ENCODE assay signal across 16 cellular contexts in the genomic region with DNA sequence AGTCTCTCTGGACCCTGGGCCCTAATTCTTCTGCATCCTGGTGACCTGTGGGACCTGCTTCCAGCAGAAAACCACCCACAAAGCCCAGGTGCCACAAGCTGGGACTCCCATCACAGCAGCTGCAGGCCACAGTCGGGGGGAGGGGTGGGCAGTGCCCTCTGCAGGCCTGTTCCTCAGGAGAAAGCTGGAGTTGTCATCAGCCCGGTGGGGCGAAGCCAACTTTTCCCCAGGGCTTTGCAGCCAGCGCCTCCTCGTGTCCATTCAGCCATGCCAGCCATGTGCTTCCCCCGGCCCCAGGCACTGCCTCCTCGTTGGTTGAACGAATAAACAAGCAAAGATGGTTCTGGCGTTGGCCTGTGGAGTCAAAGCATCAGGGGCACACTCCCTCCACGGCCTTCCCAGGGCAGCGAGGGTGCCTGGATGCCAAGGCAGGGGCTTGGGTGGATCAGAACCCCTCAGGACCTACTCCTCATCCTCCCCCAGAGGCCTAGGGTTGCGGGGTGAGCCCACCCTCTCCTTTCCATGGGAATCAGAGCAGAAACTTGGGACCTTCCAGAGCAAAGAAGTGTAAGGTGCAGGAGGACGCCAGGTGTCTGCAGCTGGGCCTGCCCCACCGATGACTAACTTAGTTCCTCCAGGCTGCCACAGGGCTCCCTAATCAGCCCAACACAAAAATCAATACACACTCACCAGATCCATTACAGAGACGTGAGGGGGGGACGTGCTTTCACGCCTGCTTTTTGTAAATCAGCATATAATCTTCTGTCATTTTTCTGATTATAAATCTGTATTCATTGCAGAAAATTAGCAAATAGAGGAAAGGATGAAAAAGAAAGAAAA.
DNase-seq lines count a peak whose midpoint lies in the region; ATAC-seq and TF ChIP-seq lines count a peak whose summit lies in the region.
"Had no signal": no experiment of that assay in that cellular context is flagged by ENCODE, and none has a peak within 500 bp of the region (broad histone marks: within the 10 kb centered on the region; RNA-seq: fewer than 3 reads in every experiment).

No MANE protein-coding gene starts in this region.

- peaks cover 8% of the 10 kb centered on the region in 2 experiments; a peak in 3 of 4 replicates for H3K4me1 Mint-ChIP-seq in H9

- DNase-seq in Caki2 (ENCODE audit: low read depth), result peak; percentile 16
- DNase-seq in H9, result peak; percentile 88
- DNase-seq in colonic mucosa, result peak; percentile 13
- DNase-seq in neuronal stem cell (ENCODE audit: low spot score), result no peak
- DNase-seq in foreskin keratinocyte, result no peak
- DNase-seq in NCI-H1436 treated with DMSO at 0.1 percent for 48 hours (lab: John Stamatoyannopoulos, UW), result no peak
- DNase-seq: esophagus squamous epithelium, IMR-90, mesenchymal stem cell, NCI-H1417, NCI-H69 had no signal

- H3K4me2 ChIP-seq in H9 (ENCODE audit: insufficient read depth, insufficient read length, low read length) (no peak overlapping the region), neuronal stem cell (ENCODE audit: insufficient read depth, low read length, poor library complexity, severe bottlenecking) (no peak overlapping the region)

- H3T11ph ChIP-seq in H9 (ENCODE audit: low read length), result no peak overlapping the region

- no peaks in the 10 kb centered on the region for H3K4me1 ChIP-seq in H9 (ENCODE audit: insufficient read depth, low read length)
- no peaks in the 10 kb centered on the region for H3K4me1 ChIP-seq in colonic mucosa
- H3K4me1 ChIP-seq in neuronal stem cell (ENCODE audit: control insufficient read depth in 2 of 2, insufficient read depth in 1 of 2, low read depth in 1 of 2, low read length in 2 of 2), result no peaks in the 10 kb centered on the region
- H3K4me1 ChIP-seq in foreskin keratinocyte, result no peaks in the 10 kb centered on the region
- H3K4me1 ChIP-seq: esophagus squamous epithelium, prostate gland, SJSA1 had no signal

- no peak overlapping the region for H4K5ac ChIP-seq in H9 (ENCODE audit: insufficient read length, low read depth, low read length)

- H2BK15ac ChIP-seq in H9 (ENCODE audit: low read depth, low read length) (no peak overlapping the region), neuronal stem cell (ENCODE audit: low read length) (peak overlapping the region; percentile 39)

- in situ Hi-C loops in Caki2 (cut with HindIII; ENCODE audit: low pct_unique_long_range_greater_than_20kb, low sequenced_read_pairs), result no loop called here

- H3K9ac ChIP-seq in H9 (ENCODE audit: extremely low read depth, insufficient read length, low read length), result no peak overlapping the region
- no peak overlapping the region for H3K9ac ChIP-seq in colonic mucosa (ENCODE audit: low read depth in 2 of 2, low read length in 2 of 2)
- peak overlapping the region; percentile 37 for H3K9ac ChIP-seq in neuronal stem cell (ENCODE audit: low read depth, low read length, poor library complexity)

- H4K91ac ChIP-seq in H9 (ENCODE audit: insufficient read length, low read depth, low read length) (no peak overlapping the region), neuronal stem cell (ENCODE audit: low read depth, low read length, poor library complexity) (no peak overlapping the region)

- no peak overlapping the region for H3K4ac ChIP-seq in H9 (ENCODE audit: low read depth, low read length)
- peak overlapping the region; percentile 93 for H3K4ac ChIP-seq in neuronal stem cell (ENCODE audit: low read length)

- peaks cover 5 to 12% of the 10 kb centered on the region in 2 experiments; a peak in 4 of 5 replicates for H3K9me3 Mint-ChIP-seq in H9

- H3K27ac Mint-ChIP-seq in H9, result no peak overlapping the region

- no peaks in the 10 kb centered on the region for H3K36me3 Mint-ChIP-seq in H9 (ENCODE audit: insufficient read depth in 1 of 3, low read depth in 3 of 3)

- H2AK5ac ChIP-seq in H9 (ENCODE audit: insufficient read length, low read length) (no peak overlapping the region), neuronal stem cell (ENCODE audit: low read depth, low read length) (peak overlapping the region; percentile 70)

- H3K14ac ChIP-seq in H9 (ENCODE audit: insufficient read depth, low read length) (no peak overlapping the region), neuronal stem cell (ENCODE audit: low read length) (peak overlapping the region; percentile 77)

- no peak overlapping the region for H2BK120ac ChIP-seq in H9 (ENCODE audit: low read depth, low read length, poor library complexity, severe bottlenecking)
- no peak overlapping the region for H2BK120ac ChIP-seq in neuronal stem cell (ENCODE audit: low read depth, low read length)

- no peak overlapping the region for H2AFZ ChIP-seq in H9 (ENCODE audit: low read length)
- H2AFZ ChIP-seq in neuronal stem cell (ENCODE audit: low read length), result no peak overlapping the region

- H3K27me3 Mint-ChIP-seq in H9 (ENCODE audit: low read depth), result peaks cover 3% of the 10 kb centered on the region; the same call in 1 of the 2 replicates

- peak; percentile 61 for TF ChIP-seq CTCF in H9 (conservative IDR thresholded peaks at IDR 0.05)
- no peak for TF ChIP-seq CTCF in colonic mucosa (IDR thresholded peaks at IDR 0.05)
- no peak for TF ChIP-seq CTCF in foreskin keratinocyte (conservative IDR thresholded peaks at IDR 0.05)

- no peaks in the 10 kb centered on the region for H3K79me1 ChIP-seq in H9 (ENCODE audit: insufficient read depth, low read depth, low read length, poor library complexity, severe bottlenecking)
- no peaks in the 10 kb centered on the region for H3K79me1 ChIP-seq in neuronal stem cell (ENCODE audit: low read depth, low read length)

- no peaks in the 10 kb centered on the region for H4K20me1 ChIP-seq in H9 (ENCODE audit: control insufficient read depth, insufficient read depth, insufficient read length)

- no peak overlapping the region for H2BK12ac ChIP-seq in H9 (ENCODE audit: insufficient read length, low read depth, low read length)
- H2BK12ac ChIP-seq in neuronal stem cell (ENCODE audit: low read length), result no peak overlapping the region

- H3K4me3 Mint-ChIP-seq in H9, result no peak overlapping the region

- WGBS in H9 (ENCODE audit: extremely low coverage, insufficient read length, low lambda C conversion rate), result no CpG with 5 or more reads among the region's 17 CpGs
- WGBS in neuronal stem cell (ENCODE audit: extremely low coverage in 2 of 2, insufficient read length in 2 of 2, insufficient replicate concordance in 1 of 2), 2 donors, result no CpG with 5 or more reads among the region's 17 CpGs

- H3K4me3 ChIP-seq in colonic mucosa, result no peak overlapping the region
- H3K4me3 ChIP-seq in neuronal stem cell (ENCODE audit: low read length in 2 of 2), result peak overlapping the region in 1 of 2 donors; percentile 8
- H3K4me3 ChIP-seq: esophagus squamous epithelium, prostate gland, SJSA1 had no signal

- H3K36me3 ChIP-seq in colonic mucosa (no peaks in the 10 kb centered on the region), neuronal stem cell (replicated peaks in 1 of 2; ENCODE audit: control insufficient read depth in 2 of 2, insufficient read depth in 2 of 2, low read length in 2 of 2) (no peaks in the 10 kb centered on the region)
- H3K36me3 ChIP-seq: esophagus squamous epithelium, prostate gland, SJSA1 had no signal

- no peak overlapping the region for H2BK5ac ChIP-seq in H9 (ENCODE audit: insufficient read length, low read length)
- no peak overlapping the region for H2BK5ac ChIP-seq in neuronal stem cell (ENCODE audit: low read length)

- ATAC-seq in foreskin keratinocyte, result no peak
- ATAC-seq in GM18858 (IDR thresholded peaks at IDR 0.05; ENCODE audit: unreplicated experiment), result no peak
- no peak for ATAC-seq in HG02763 (IDR thresholded peaks at IDR 0.05; ENCODE audit: unreplicated experiment)

- H3K9me3 ChIP-seq in H9 (ENCODE audit: control insufficient read depth, low read depth, low read length) (no peaks in the 10 kb centered on the region), colonic mucosa (no peaks in the 10 kb centered on the region), neuronal stem cell (replicated peaks in 1 of 2; ENCODE audit: control insufficient read depth in 2 of 2, insufficient read depth in 1 of 2, low read depth in 1 of 2, low read length in 2 of 2) (no peaks in the 10 kb centered on the region)
- H3K9me3 ChIP-seq: esophagus squamous epithelium, prostate gland, SJSA1 had no signal

- H2BK20ac ChIP-seq in H9 (ENCODE audit: low read depth, low read length, poor library complexity, severe bottlenecking), result no peak overlapping the region

- intact Hi-C loops in colonic mucosa (cut with DNase I), result no loop called here

- no peaks in the 10 kb centered on the region for H3K79me2 ChIP-seq in H9 (ENCODE audit: insufficient read depth, low read length)

- no peak overlapping the region for H3K18ac ChIP-seq in H9 (ENCODE audit: insufficient read length, low read depth, low read length)
- peak overlapping the region; percentile 80 for H3K18ac ChIP-seq in neuronal stem cell (ENCODE audit: low read length)

- H3K23me2 ChIP-seq in H9 (ENCODE audit: insufficient read length, low read depth, low read length, poor library complexity, severe bottlenecking), result no peaks in the 10 kb centered on the region

- no peak overlapping the region for H3K23ac ChIP-seq in H9 (ENCODE audit: insufficient read length, low read depth, low read length)
- no peak overlapping the region for H3K23ac ChIP-seq in neuronal stem cell (ENCODE audit: low read depth, low read length, poor library complexity)

- H3K27me3 ChIP-seq in H9 (ENCODE audit: insufficient read depth, low read length) (no peaks in the 10 kb centered on the region; the same call in 1 of the 2 replicates), colonic mucosa (no peaks in the 10 kb centered on the region), neuronal stem cell (ENCODE audit: control insufficient read depth in 3 of 3, insufficient read depth in 3 of 3, low read depth in 1 of 3, low read length in 3 of 3) (peaks cover 0 to 5% (median 0%) of the 10 kb centered on the region in 3 experiments), foreskin keratinocyte (no peaks in the 10 kb centered on the region)

- H4K8ac ChIP-seq in H9 (replicated peaks; ENCODE audit: insufficient read length, low read depth, low read length) (no peak overlapping the region), neuronal stem cell (ENCODE audit: low read depth, low read length) (peak overlapping the region; percentile 77)

- H3K56ac ChIP-seq in H9 (ENCODE audit: insufficient read length, low read depth, low read length), result no peak overlapping the region

- H3K27ac ChIP-seq in H9 (ENCODE audit: insufficient read length, low read depth, low read length), result no peak overlapping the region
- no peak overlapping the region for H3K27ac ChIP-seq in colonic mucosa
- no peak overlapping the region for H3K27ac ChIP-seq in neuronal stem cell (replicated peaks; ENCODE audit: low read length)
- H3K27ac ChIP-seq in foreskin keratinocyte, result no peak overlapping the region
- H3K27ac ChIP-seq: C4-2B, esophagus squamous epithelium, prostate gland, SJSA1 had no signal

Comparison
In these comparisons a context has a peak if more than half of its experiments do, and no peak if none do; other contexts are left out.
1. DNase-seq: peak in Caki2 (single experiment), H9 (single experiment) and colonic mucosa (single experiment); none in neuronal stem cell (single experiment), foreskin keratinocyte (0 of 2) and NCI-H1436 treated with DMSO at 0.1 percent for 48 hours (single experiment).